ENCODE assay signal across 22 cellular contexts in genomic region chr11:117616979-117617378, GRCh38.
A peak's percentile ranks its signal among the peaks of the same experiment; 100 is the strongest.
DNase-seq lines count a peak whose midpoint lies in the region; ATAC-seq, FAIRE-seq and TF ChIP-seq lines count a peak whose summit lies in the region.
"Had no signal": no experiment of that assay in that cellular context is flagged by ENCODE, and none has a peak within 500 bp of the region (broad histone marks: within the 10 kb centered on the region; RNA-seq: fewer than 3 reads in every experiment).

No MANE protein-coding gene starts in this region.

- POLR2A ChIA-PET in K562 (lab: Yijun Ruan, JAX), result no interaction called here

- H3K79me2 ChIP-seq in K562 (ENCODE audit: control insufficient read depth, insufficient read depth, low read length), result no peaks in the 10 kb centered on the region

- H3K4me1 ChIP-seq in K562 (replicated peaks in 1 of 2; ENCODE audit: control insufficient read depth in 2 of 2, insufficient read depth in 2 of 2, low read length in 2 of 2), result no peaks in the 10 kb centered on the region
- H3K4me1 ChIP-seq in thyroid gland, result peaks cover 3 to 16% of the 10 kb centered on the region in 2 donors
- H3K4me1 ChIP-seq: A549, Caco-2 had no signal

- H3K4me2 ChIP-seq in K562 (ENCODE audit: insufficient read depth, low read length), result no peak overlapping the region
- H3K4me2 ChIP-seq: A549; BLaER1 treated with 17β-estradiol and CSF1 and Interleukin-3, amounts not matched to agents 10 nM and 100 nM had no signal

- H3K9me1 ChIP-seq in K562 (ENCODE audit: control insufficient read depth, insufficient read depth, low read length), result no peaks in the 10 kb centered on the region

- peaks cover 4 to 5% of the 10 kb centered on the region in 2 donors for H3K9me3 Mint-ChIP-seq in natural killer cell

- H3K4me3 Mint-ChIP-seq in natural killer cell, result no peak overlapping the region
- H3K4me3 Mint-ChIP-seq: B cell; CD4-positive, alpha-beta T cell; CD8-positive, alpha-beta T cell had no signal

- no peak overlapping the region for H3K27ac Mint-ChIP-seq in natural killer cell
- H3K27ac Mint-ChIP-seq: B cell; CD4-positive, alpha-beta T cell; CD8-positive, alpha-beta T cell had no signal

- BruUV-seq in K562 (replicated peaks; lab: Mats Ljungman, UMichigan), result no TSS peak

- 0% methylated on average over 3 of the region's 3 CpGs for WGBS in K562 (ENCODE audit: insufficient coverage, low coverage, missing lambda C conversion rate)
- 81 to 88% methylated on average over 3 of the region's 3 CpGs for WGBS in thyroid gland, 2 donors

- H2AFZ ChIP-seq in K562 (ENCODE audit: low read depth, low read length), result no peak overlapping the region

- H3K36me3 ChIP-seq in K562 (ENCODE audit: control insufficient read depth, insufficient read depth, low read length) (no peaks in the 10 kb centered on the region), thyroid gland (no peaks in the 10 kb centered on the region)
- H3K36me3 ChIP-seq: BLaER1 treated with 17β-estradiol and CSF1 and Interleukin-3, amounts not matched to agents 10 nM and 100 nM had no signal

- no peak for ATAC-seq in left cardiac atrium
- ATAC-seq in K562, result no peak
- no peak for ATAC-seq in natural killer cell
- no peak for ATAC-seq in GM19463 (IDR thresholded peaks at IDR 0.05; ENCODE audit: unreplicated experiment)
- ATAC-seq: A549; CD8-positive, alpha-beta T cell had no signal

- H3K9ac ChIP-seq in K562 (ENCODE audit: insufficient read depth in 1 of 2, low read depth in 2 of 2, low read length in 2 of 2), result no peak overlapping the region
- H3K9ac ChIP-seq: BLaER1 treated with 17β-estradiol and CSF1 and Interleukin-3, amounts not matched to agents 10 nM and 100 nM had no signal

- H4K20me1 ChIP-seq in K562 (replicated peaks; ENCODE audit: control insufficient read depth, insufficient read depth, low read length), result no peaks in the 10 kb centered on the region
- H4K20me1 ChIP-seq: BLaER1 treated with 17β-estradiol and CSF1 and Interleukin-3, amounts not matched to agents 10 nM and 100 nM had no signal

- H3K4me1 Mint-ChIP-seq in natural killer cell, result no peaks in the 10 kb centered on the region
- H3K4me1 Mint-ChIP-seq: B cell had no signal

- H3K27ac ChIP-seq in K562 (ENCODE audit: extremely low read depth, low read depth, low read length), result no peak overlapping the region
- H3K27ac ChIP-seq in thyroid gland, result peak overlapping the region in 2 of 3 donors; percentile 1 to 21
- H3K27ac ChIP-seq: 22Rv1; A549; BLaER1 treated with 17β-estradiol and CSF1 and Interleukin-3, amounts not matched to agents 10 nM and 100 nM; C4-2B had no signal

- intact Hi-C loops in cardiac septum (cut with DNase I) (no loop called here), left cardiac atrium (cut with DNase I) (loop anchor here in 1 of 2 donors (10.0 kb wide), 1 partner anchor 178 kb away; the partner anchor contains the start of gene DSCAML1), K562 (cut with micrococcal nuclease) (no loop called here), thyroid gland (cut with DNase I) (no loop called here), natural killer cell (cut with micrococcal nuclease) (no loop called here)

- no peak for TF ChIP-seq RAD21 in K562 (CRISPR knock-in tag; conservative IDR thresholded peaks at IDR 0.05 in 1 of 2, IDR thresholded peaks at IDR 0.05 in 1 of 2)

- in situ Hi-C loops in K562 (cut with MboI), result no loop called here

- DNase-seq in cardiac septum (ENCODE audit: low spot score), result peak; percentile 22
- no peak for DNase-seq in left cardiac atrium
- no peak for DNase-seq in K562 (ENCODE audit: extremely low read depth in 1 of 4, low spot score in 3 of 4)
- DNase-seq in mesenteric fat pad (ENCODE audit: low spot score), result peak; percentile 71
- no peak for DNase-seq in thyroid gland
- DNase-seq in OCI-M2 (lab: John Stamatoyannopoulos, UW; ENCODE audit: unreplicated experiment), result no peak
- no peak for DNase-seq in natural killer cell
- DNase-seq: AML-193; Caco-2; Calu3; CD4-positive, alpha-beta T cell; CD8-positive, alpha-beta T cell; GF-D8 had no signal

- TF ChIP-seq EP300 in K562 (IDR thresholded peaks at IDR 0.05; ENCODE audit: low read length), result no peak

- peaks cover 16 to 21% of the 10 kb centered on the region in 2 donors for H3K27me3 Mint-ChIP-seq in natural killer cell (ENCODE audit: low read depth in 2 of 2)

- no peak for FAIRE-seq in K562 (lab: Jason Lieb, UNC)
- FAIRE-seq: A549, G401.6, GM12891, GM19239 had no signal

- H3K4me3 ChIP-seq in K562 (no peak overlapping the region), thyroid gland (replicated peaks in 1 of 3) (no peak overlapping the region)
- H3K4me3 ChIP-seq: A549; BLaER1 treated with 17β-estradiol and CSF1 and Interleukin-3, amounts not matched to agents 10 nM and 100 nM had no signal

- TF ChIP-seq POLR2A in K562 (conservative IDR thresholded peaks at IDR 0.05) (no peak), thyroid gland (IDR thresholded peaks at IDR 0.05) (no peak)

- TF ChIP-seq CTCF in K562 (IDR thresholded peaks at IDR 0.05 in 2 of 3, conservative IDR thresholded peaks at IDR 0.05 in 1 of 3; ENCODE audit: insufficient read depth in 2 of 3, low read depth in 1 of 3, low read length in 3 of 3) (no peak), thyroid gland (IDR thresholded peaks at IDR 0.05) (no peak), natural killer cell (IDR thresholded peaks at IDR 0.05) (no peak)

- H3K27me3 ChIP-seq in K562 (ENCODE audit: control insufficient read depth in 2 of 2, insufficient read depth in 2 of 2, low read length in 2 of 2) (peaks cover 0 to 4% of the 10 kb centered on the region in 2 experiments; a peak in 1 of 5 replicates), thyroid gland (no peaks in the 10 kb centered on the region)
- H3K27me3 ChIP-seq: BLaER1 treated with 17β-estradiol and CSF1 and Interleukin-3, amounts not matched to agents 10 nM and 100 nM had no signal

- CTCF ChIA-PET in K562 (lab: Yijun Ruan, JAX; ENCODE audit: low intra/inter-chr PET ratio), result no interaction called here

- H3K36me3 Mint-ChIP-seq in natural killer cell, result no peaks in the 10 kb centered on the region
- H3K36me3 Mint-ChIP-seq: CD8-positive, alpha-beta T cell had no signal

- no peaks in the 10 kb centered on the region for H3K9me3 ChIP-seq in K562 (replicated peaks; ENCODE audit: control insufficient read depth, insufficient read depth, low read depth, low read length)
- no peaks in the 10 kb centered on the region for H3K9me3 ChIP-seq in thyroid gland

TF ChIP-seq in K562, 482 proteins besides CTCF, POLR2A, EP300 and RAD21:
- TF ChIP-seq RBM25 (IDR thresholded peaks at IDR 0.05; ENCODE audit: low read depth, low read length, severe bottlenecking), result peak; percentile 63
- TF ChIP-seq ZNF77 (CRISPR knock-in tag; IDR thresholded peaks at IDR 0.05), result no peak
- peak; percentile 45 for TF ChIP-seq ZFP36 (IDR thresholded peaks at IDR 0.05; ENCODE audit: low read depth, low read length, partially characterized antibody)
- no peak for TF ChIP-seq ZNF197 (CRISPR knock-in tag; IDR thresholded peaks at IDR 0.05; ENCODE audit: low read depth)
- no peak for TF ChIP-seq RBM34 (IDR thresholded peaks at IDR 0.05; ENCODE audit: borderline replicate concordance, insufficient read depth, low read length)
- no peak for TF ChIP-seq BRCA1 (IDR thresholded peaks at IDR 0.05)
- no peak for TF ChIP-seq BRCA1 (CRISPR knock-in tag; IDR thresholded peaks at IDR 0.05)
- no peak for TF ChIP-seq ZNF347 (CRISPR knock-in tag; IDR thresholded peaks at IDR 0.05; ENCODE audit: low read depth)
- no peak for TF ChIP-seq NFYB (IDR thresholded peaks at IDR 0.05; ENCODE audit: extremely low read depth, insufficient read length)
- TF ChIP-seq ETS2 (tag; IDR thresholded peaks at IDR 0.05; ENCODE audit: borderline replicate concordance, poor library complexity, severe bottlenecking), result no peak

Comparison
In these comparisons a context has a peak if more than half of its experiments do, and no peak if none do; other contexts are left out.
1. DNase-seq: peak in cardiac septum (single experiment) and mesenteric fat pad (single experiment); none in left cardiac atrium (single experiment), K562 (0 of 4), thyroid gland (0 of 2), OCI-M2 (single experiment) and natural killer cell (single experiment).